ENCODE assay signal across 1 cellular context in the genomic region with DNA sequence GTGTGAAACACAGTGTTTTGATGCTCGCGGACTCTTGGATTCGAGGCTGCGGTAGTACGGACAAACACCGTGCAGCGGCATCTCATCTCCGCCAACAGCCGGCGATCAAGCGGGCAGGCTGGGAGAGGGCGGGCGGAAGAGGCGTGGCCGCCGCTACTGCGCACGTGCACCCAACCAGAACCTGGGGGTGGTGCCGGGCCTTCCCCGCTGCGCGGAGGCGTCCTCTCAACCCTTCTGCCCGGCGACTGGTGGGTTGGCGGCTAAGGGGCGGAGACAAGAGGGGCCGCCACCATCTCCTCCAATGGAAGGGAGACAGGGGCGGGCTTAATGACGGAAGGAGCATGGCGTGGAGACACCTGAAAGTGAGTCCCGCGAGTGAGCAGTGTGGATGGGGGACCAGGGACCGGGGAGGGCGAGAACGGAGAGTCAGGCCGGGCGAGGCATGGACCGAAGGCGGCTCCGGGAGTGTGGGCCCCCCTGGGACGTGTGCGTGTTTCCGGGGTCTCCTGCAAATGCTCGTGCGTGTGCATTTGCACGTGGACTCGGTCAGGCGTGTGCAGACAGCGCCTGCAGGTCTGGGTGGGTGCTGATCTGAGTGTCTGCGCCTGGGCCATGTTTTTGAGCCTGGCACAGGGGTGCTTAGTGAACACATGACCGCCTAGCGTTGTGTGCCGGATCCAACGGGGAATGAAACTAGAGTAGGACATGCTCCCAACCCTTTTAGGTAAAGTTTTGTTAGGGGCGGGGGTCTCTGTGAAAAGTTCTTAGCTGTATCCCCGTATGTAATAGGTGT.
TF ChIP-seq lines count a peak whose summit lies in the region.

A gene (plus strand): TSS at position 321 of the 793 bp plus-strand sequence. CDS start 21 bp downstream, at position 342.

TF ChIP-seq in HepG2, 621 proteins besides CTCF, POLR2A, EP300 and RAD21 (continued from another document and continues in another):
- TF ChIP-seq, protein P1, sequence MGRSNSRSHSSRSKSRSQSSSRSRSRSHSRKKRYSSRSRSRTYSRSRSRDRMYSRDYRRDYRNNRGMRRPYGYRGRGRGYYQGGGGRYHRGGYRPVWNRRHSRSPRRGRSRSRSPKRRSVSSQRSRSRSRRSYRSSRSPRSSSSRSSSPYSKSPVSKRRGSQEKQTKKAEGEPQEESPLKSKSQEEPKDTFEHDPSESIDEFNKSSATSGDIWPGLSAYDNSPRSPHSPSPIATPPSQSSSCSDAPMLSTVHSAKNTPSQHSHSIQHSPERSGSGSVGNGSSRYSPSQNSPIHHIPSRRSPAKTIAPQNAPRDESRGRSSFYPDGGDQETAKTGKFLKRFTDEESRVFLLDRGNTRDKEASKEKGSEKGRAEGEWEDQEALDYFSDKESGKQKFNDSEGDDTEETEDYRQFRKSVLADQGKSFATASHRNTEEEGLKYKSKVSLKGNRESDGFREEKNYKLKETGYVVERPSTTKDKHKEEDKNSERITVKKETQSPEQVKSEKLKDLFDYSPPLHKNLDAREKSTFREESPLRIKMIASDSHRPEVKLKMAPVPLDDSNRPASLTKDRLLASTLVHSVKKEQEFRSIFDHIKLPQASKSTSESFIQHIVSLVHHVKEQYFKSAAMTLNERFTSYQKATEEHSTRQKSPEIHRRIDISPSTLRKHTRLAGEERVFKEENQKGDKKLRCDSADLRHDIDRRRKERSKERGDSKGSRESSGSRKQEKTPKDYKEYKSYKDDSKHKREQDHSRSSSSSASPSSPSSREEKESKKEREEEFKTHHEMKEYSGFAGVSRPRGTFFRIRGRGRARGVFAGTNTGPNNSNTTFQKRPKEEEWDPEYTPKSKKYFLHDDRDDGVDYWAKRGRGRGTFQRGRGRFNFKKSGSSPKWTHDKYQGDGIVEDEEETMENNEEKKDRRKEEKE (IDR thresholded peaks at IDR 0.05), result no peak
- TF ChIP-seq, protein P2, sequence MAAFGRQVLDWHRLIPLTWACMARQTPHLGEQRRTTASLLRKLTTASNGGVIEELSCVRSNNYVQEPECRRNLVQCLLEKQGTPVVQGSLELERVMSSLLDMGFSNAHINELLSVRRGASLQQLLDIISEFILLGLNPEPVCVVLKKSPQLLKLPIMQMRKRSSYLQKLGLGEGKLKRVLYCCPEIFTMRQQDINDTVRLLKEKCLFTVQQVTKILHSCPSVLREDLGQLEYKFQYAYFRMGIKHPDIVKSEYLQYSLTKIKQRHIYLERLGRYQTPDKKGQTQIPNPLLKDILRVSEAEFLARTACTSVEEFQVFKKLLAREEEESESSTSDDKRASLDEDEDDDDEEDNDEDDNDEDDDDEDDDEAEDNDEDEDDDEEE (CRISPR knock-in tag; IDR thresholded peaks at IDR 0.05), result peak; percentile 92; the same call in 1 of the 2 replicates
- TF ChIP-seq ZNF703 (CRISPR knock-in tag; IDR thresholded peaks at IDR 0.05; ENCODE audit: borderline replicate concordance) (0 out of 2 replicates have a peak, but pooled peaks have one; percentile 8), MAFF (IDR thresholded peaks at IDR 0.05; ENCODE audit: low read depth, low read length) (no peak), SMARCC2 (IDR thresholded peaks at IDR 0.05) (no peak), ZNF350 (CRISPR knock-in tag; IDR thresholded peaks at IDR 0.05; ENCODE audit: borderline replicate concordance, low read depth) (peak; percentile 91), KLF16 (CRISPR knock-in tag; IDR thresholded peaks at IDR 0.05) (peak in 1 of 2 experiments; percentile 80; a peak in 2 of 4 replicates), SMAD3 (CRISPR knock-in tag; IDR thresholded peaks at IDR 0.05) (peak; percentile 64; the same call in 1 of the 2 replicates), ZNF296 (CRISPR knock-in tag; conservative IDR thresholded peaks at IDR 0.05) (no peak), TCF7 (IDR thresholded peaks at IDR 0.05; ENCODE audit: low read depth) (no peak), NR2F2 (IDR thresholded peaks at IDR 0.05; ENCODE audit: borderline replicate concordance, low read depth) (no peak), TCF12 (IDR thresholded peaks at IDR 0.05) (no peak), TCF12 (CRISPR knock-in tag; IDR thresholded peaks at IDR 0.05) (no peak), ZNF607 (CRISPR knock-in tag; IDR thresholded peaks at IDR 0.05; ENCODE audit: borderline replicate concordance) (no peak), REXO4 (CRISPR knock-in tag; IDR thresholded peaks at IDR 0.05; ENCODE audit: borderline replicate concordance) (no peak), ZZZ3 (CRISPR knock-in tag; IDR thresholded peaks at IDR 0.05; ENCODE audit: borderline replicate concordance) (peak; percentile 92), SALL2 (CRISPR knock-in tag; IDR thresholded peaks at IDR 0.05) (peak; percentile 52; the same call in 1 of the 2 replicates), SNRNP70 (IDR thresholded peaks at IDR 0.05; ENCODE audit: low read depth, low read length) (no peak), MYC (CRISPR knock-in tag; IDR thresholded peaks at IDR 0.05; ENCODE audit: borderline replicate concordance) (peak; percentile 88)
- TF ChIP-seq, protein P3, sequence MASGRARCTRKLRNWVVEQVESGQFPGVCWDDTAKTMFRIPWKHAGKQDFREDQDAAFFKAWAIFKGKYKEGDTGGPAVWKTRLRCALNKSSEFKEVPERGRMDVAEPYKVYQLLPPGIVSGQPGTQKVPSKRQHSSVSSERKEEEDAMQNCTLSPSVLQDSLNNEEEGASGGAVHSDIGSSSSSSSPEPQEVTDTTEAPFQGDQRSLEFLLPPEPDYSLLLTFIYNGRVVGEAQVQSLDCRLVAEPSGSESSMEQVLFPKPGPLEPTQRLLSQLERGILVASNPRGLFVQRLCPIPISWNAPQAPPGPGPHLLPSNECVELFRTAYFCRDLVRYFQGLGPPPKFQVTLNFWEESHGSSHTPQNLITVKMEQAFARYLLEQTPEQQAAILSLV (CRISPR knock-in tag; IDR thresholded peaks at IDR 0.05; ENCODE audit: borderline replicate concordance), result peak; percentile 97; the same call in 1 of the 2 replicates
- TF ChIP-seq, protein P4, sequence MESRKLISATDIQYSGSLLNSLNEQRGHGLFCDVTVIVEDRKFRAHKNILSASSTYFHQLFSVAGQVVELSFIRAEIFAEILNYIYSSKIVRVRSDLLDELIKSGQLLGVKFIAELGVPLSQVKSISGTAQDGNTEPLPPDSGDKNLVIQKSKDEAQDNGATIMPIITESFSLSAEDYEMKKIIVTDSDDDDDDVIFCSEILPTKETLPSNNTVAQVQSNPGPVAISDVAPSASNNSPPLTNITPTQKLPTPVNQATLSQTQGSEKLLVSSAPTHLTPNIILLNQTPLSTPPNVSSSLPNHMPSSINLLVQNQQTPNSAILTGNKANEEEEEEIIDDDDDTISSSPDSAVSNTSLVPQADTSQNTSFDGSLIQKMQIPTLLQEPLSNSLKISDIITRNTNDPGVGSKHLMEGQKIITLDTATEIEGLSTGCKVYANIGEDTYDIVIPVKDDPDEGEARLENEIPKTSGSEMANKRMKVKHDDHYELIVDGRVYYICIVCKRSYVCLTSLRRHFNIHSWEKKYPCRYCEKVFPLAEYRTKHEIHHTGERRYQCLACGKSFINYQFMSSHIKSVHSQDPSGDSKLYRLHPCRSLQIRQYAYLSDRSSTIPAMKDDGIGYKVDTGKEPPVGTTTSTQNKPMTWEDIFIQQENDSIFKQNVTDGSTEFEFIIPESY (CRISPR knock-in tag; IDR thresholded peaks at IDR 0.05), result no peak; the same call in 1 of the 2 replicates
- TF ChIP-seq, protein P5, sequence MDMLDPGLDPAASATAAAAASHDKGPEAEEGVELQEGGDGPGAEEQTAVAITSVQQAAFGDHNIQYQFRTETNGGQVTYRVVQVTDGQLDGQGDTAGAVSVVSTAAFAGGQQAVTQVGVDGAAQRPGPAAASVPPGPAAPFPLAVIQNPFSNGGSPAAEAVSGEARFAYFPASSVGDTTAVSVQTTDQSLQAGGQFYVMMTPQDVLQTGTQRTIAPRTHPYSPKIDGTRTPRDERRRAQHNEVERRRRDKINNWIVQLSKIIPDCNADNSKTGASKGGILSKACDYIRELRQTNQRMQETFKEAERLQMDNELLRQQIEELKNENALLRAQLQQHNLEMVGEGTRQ (IDR thresholded peaks at IDR 0.05; ENCODE audit: low read depth, low read length), result no peak
- TF ChIP-seq, protein P5 (CRISPR knock-in tag; IDR thresholded peaks at IDR 0.05; ENCODE audit: borderline replicate concordance), result peak; percentile 61; the same call in 1 of the 2 replicates
- TF ChIP-seq, protein P6, sequence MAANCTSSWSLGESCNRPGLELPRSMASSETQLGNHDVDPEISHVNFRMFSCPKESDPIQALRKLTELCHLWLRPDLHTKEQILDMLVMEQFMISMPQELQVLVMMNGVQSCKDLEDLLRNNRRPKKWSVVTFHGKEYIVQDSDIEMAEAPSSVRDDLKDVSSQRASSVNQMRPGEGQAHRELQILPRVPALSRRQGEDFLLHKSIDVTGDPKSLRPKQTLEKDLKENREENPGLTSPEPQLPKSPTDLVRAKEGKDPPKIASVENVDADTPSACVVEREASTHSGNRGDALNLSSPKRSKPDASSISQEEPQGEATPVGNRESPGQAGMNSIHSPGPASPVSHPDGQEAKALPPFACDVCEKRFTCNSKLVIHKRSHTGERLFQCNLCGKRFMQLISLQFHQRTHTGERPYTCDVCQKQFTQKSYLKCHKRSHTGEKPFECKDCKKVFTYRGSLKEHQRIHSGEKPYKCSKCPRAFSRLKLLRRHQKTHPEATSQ (CRISPR knock-in tag; IDR thresholded peaks at IDR 0.05; ENCODE audit: borderline replicate concordance), result no peak
- TF ChIP-seq, protein P7, sequence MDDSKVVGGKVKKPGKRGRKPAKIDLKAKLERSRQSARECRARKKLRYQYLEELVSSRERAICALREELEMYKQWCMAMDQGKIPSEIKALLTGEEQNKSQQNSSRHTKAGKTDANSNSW (CRISPR knock-in tag; IDR thresholded peaks at IDR 0.05; ENCODE audit: borderline replicate concordance), result no peak; the same call in 1 of the 2 replicates
- TF ChIP-seq, protein P8, sequence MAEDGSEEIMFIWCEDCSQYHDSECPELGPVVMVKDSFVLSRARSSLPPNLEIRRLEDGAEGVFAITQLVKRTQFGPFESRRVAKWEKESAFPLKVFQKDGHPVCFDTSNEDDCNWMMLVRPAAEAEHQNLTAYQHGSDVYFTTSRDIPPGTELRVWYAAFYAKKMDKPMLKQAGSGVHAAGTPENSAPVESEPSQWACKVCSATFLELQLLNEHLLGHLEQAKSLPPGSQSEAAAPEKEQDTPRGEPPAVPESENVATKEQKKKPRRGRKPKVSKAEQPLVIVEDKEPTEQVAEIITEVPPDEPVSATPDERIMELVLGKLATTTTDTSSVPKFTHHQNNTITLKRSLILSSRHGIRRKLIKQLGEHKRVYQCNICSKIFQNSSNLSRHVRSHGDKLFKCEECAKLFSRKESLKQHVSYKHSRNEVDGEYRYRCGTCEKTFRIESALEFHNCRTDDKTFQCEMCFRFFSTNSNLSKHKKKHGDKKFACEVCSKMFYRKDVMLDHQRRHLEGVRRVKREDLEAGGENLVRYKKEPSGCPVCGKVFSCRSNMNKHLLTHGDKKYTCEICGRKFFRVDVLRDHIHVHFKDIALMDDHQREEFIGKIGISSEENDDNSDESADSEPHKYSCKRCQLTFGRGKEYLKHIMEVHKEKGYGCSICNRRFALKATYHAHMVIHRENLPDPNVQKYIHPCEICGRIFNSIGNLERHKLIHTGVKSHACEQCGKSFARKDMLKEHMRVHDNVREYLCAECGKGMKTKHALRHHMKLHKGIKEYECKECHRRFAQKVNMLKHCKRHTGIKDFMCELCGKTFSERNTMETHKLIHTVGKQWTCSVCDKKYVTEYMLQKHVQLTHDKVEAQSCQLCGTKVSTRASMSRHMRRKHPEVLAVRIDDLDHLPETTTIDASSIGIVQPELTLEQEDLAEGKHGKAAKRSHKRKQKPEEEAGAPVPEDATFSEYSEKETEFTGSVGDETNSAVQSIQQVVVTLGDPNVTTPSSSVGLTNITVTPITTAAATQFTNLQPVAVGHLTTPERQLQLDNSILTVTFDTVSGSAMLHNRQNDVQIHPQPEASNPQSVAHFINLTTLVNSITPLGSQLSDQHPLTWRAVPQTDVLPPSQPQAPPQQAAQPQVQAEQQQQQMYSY (CRISPR knock-in tag; IDR thresholded peaks at IDR 0.05), result no peak
